18 cellular contexts compared by ENCODE assay signal in genomic region chr14:86574026-86574777, GRCh38.
DNase-seq lines count a peak whose midpoint lies in the region; ATAC-seq, FAIRE-seq and TF ChIP-seq lines count a peak whose summit lies in the region.
"Had no signal": no experiment of that assay in that cellular context is flagged by ENCODE, and none has a peak within 500 bp of the region (broad histone marks: within the 10 kb centered on the region; RNA-seq: fewer than 3 reads in every experiment).

No MANE protein-coding gene starts in this region.

- TF ChIP-seq CTCF in MCF 10A (IDR thresholded peaks at IDR 0.05; ENCODE audit: unreplicated experiment) (no peak), mammary epithelial cell (conservative IDR thresholded peaks at IDR 0.05 in 1 of 2, IDR thresholded peaks at IDR 0.05 in 1 of 2; ENCODE audit: extremely low read depth in 1 of 2, insufficient read depth in 1 of 2, low read depth in 1 of 2, low read length in 2 of 2) (no peak), fibroblast of mammary gland (conservative IDR thresholded peaks at IDR 0.05; ENCODE audit: control insufficient read depth, insufficient read depth, low read depth, low read length) (no peak)

- H3K4me2 ChIP-seq in mammary epithelial cell (ENCODE audit: insufficient read depth, low read depth, low read length), result no peak overlapping the region

- WGBS in mammary epithelial cell (ENCODE audit: low coverage, missing lambda C conversion rate), result 64% methylated on average over 10 of the region's 10 CpGs
- 68 to 75% (median 74%) methylated on average over 10 of the region's 10 CpGs for WGBS in small intestine, 3 donors

- H3K36me3 ChIP-seq in mammary epithelial cell (ENCODE audit: insufficient read depth, low read length) (no peaks in the 10 kb centered on the region), SJSA1 (no peaks in the 10 kb centered on the region), small intestine (ENCODE audit: control insufficient read depth in 2 of 2, insufficient read depth in 2 of 2, low read length in 2 of 2) (no peaks in the 10 kb centered on the region)

- H3K9me3 Mint-ChIP-seq in MCF 10A (ENCODE audit: unreplicated experiment), result no peaks in the 10 kb centered on the region
- peaks cover 17% of the 10 kb centered on the region for H3K9me3 Mint-ChIP-seq in activated T-cell treated with anti-CD3 and anti-CD28 coated beads, Interleukin-2, amount 50 U/mL, for 4 hours
- peaks cover 8% of the 10 kb centered on the region for H3K9me3 Mint-ChIP-seq in activated naive CD8-positive, alpha-beta T cell treated with anti-CD3 and anti-CD28 coated beads for 36 hours

- BruUV-seq in MCF 10A (replicated peaks; lab: Mats Ljungman, UMichigan) (no TSS peak), mammary epithelial cell (replicated peaks; lab: Mats Ljungman, UMichigan) (no TSS peak)

- no peaks in the 10 kb centered on the region for H3K27me3 Mint-ChIP-seq in MCF 10A (ENCODE audit: insufficient read depth, unreplicated experiment)
- H3K27me3 Mint-ChIP-seq in activated T-cell treated with anti-CD3 and anti-CD28 coated beads, Interleukin-2, amount 50 U/mL, for 4 hours (ENCODE audit: low read depth), result no peaks in the 10 kb centered on the region
- H3K27me3 Mint-ChIP-seq in activated naive CD8-positive, alpha-beta T cell treated with anti-CD3 and anti-CD28 coated beads for 36 hours, result no peaks in the 10 kb centered on the region

- H3K4me3 Mint-ChIP-seq in MCF 10A (ENCODE audit: unreplicated experiment), result no peak overlapping the region
- H3K4me3 Mint-ChIP-seq in activated T-cell treated with anti-CD3 and anti-CD28 coated beads, Interleukin-2, amount 50 U/mL, for 4 hours, result no peak overlapping the region
- H3K4me3 Mint-ChIP-seq in activated naive CD8-positive, alpha-beta T cell treated with anti-CD3 and anti-CD28 coated beads for 36 hours, result no peak overlapping the region
- H3K4me3 Mint-ChIP-seq: natural killer cell had no signal

- POLR2A ChIA-PET in MCF 10A (lab: Yijun Ruan, JAX), result no interaction called here

- CTCF ChIA-PET in MCF 10A (lab: Yijun Ruan, JAX) (no interaction called here), mammary epithelial cell (lab: Charles Lee; ENCODE audit: low non-redundant PET) (no interaction called here)

- H3K27ac ChIP-seq in mammary epithelial cell (ENCODE audit: insufficient read depth, low read depth, low read length) (no peak overlapping the region), SJSA1 (peak overlapping the region; percentile 99), small intestine (ENCODE audit: low read depth in 1 of 2, low read length in 1 of 2) (no peak overlapping the region)
- H3K27ac ChIP-seq: 22Rv1 had no signal

- no peak overlapping the region for H2AFZ ChIP-seq in mammary epithelial cell (ENCODE audit: low read depth, low read length)

- H3K9me3 ChIP-seq in mammary epithelial cell (replicated peaks; ENCODE audit: insufficient read depth, low read length), result no peaks in the 10 kb centered on the region
- H3K9me3 ChIP-seq in SJSA1 (replicated peaks), result no peaks in the 10 kb centered on the region
- H3K9me3 ChIP-seq in small intestine (ENCODE audit: control insufficient read depth, low read depth), result no peaks in the 10 kb centered on the region

- dilution Hi-C loops in mammary epithelial cell (cut with HindIII; ENCODE audit: low sequenced_read_pairs), result no loop called here

- H3K4me3 ChIP-seq in mammary epithelial cell (replicated peaks in 1 of 3; ENCODE audit: insufficient read depth in 1 of 3, low read depth in 2 of 3, low read length in 3 of 3) (no peak overlapping the region), SJSA1 (peak overlapping the region; percentile 5; the same call in 1 of the 2 replicates), fibroblast of mammary gland (ENCODE audit: control insufficient read depth, low read depth, low read length) (no peak overlapping the region), small intestine (ENCODE audit: low read depth in 1 of 2, low read length in 2 of 2) (no peak overlapping the region)

- no peaks in the 10 kb centered on the region for H3K79me2 ChIP-seq in mammary epithelial cell (ENCODE audit: insufficient read depth, low read length)

- H3K27ac Mint-ChIP-seq in MCF 10A (ENCODE audit: low read depth, unreplicated experiment), result no peak overlapping the region
- no peak overlapping the region for H3K27ac Mint-ChIP-seq in activated naive CD8-positive, alpha-beta T cell treated with anti-CD3 and anti-CD28 coated beads for 36 hours
- H3K27ac Mint-ChIP-seq: activated naive CD4-positive, alpha-beta T cell treated with anti-CD3 and anti-CD28 coated beads, Interleukin-2, amount 50 U/mL, for 72 hours; natural killer cell had no signal

- no peaks in the 10 kb centered on the region for H3K27me3 ChIP-seq in mammary epithelial cell (ENCODE audit: insufficient read depth, low read length)
- H3K27me3 ChIP-seq in SJSA1 (replicated peaks), result no peaks in the 10 kb centered on the region
- no peaks in the 10 kb centered on the region for H3K27me3 ChIP-seq in small intestine (ENCODE audit: control insufficient read depth in 2 of 2, insufficient read depth in 2 of 2, low read length in 2 of 2)

- H3K36me3 Mint-ChIP-seq in MCF 10A (ENCODE audit: insufficient read depth, unreplicated experiment), result no peaks in the 10 kb centered on the region
- H3K36me3 Mint-ChIP-seq in activated T-cell treated with anti-CD3 and anti-CD28 coated beads, Interleukin-2, amount 50 U/mL, for 4 hours (ENCODE audit: insufficient read depth), result no peaks in the 10 kb centered on the region
- H3K36me3 Mint-ChIP-seq in activated naive CD8-positive, alpha-beta T cell treated with anti-CD3 and anti-CD28 coated beads for 36 hours, result no peaks in the 10 kb centered on the region
- H3K36me3 Mint-ChIP-seq: natural killer cell had no signal

- in situ Hi-C loops in mammary epithelial cell (cut with MboI; ENCODE audit: low sequenced_read_pairs in 2 of 2), result no loop called here

- intact Hi-C loops in MCF 10A (cut with micrococcal nuclease), result no loop called here
- intact Hi-C loops in mammary epithelial cell (cut with micrococcal nuclease), result no loop called here

- DNase-seq in MCF 10A (ENCODE audit: unreplicated experiment) (peak; percentile 3), mammary epithelial cell (no peak), SJSA1 (ENCODE audit: low read depth in 1 of 2, low spot score in 2 of 2) (peak; percentile 54 to 90), fibroblast of mammary gland (ENCODE audit: low read depth) (peak; percentile 70), small intestine (no peak), NCI-H187 treated with DMSO at 0.1 percent for 48 hours (lab: John Stamatoyannopoulos, UW) (no peak)
- no peak for DNase-seq in activated T-cell treated with anti-CD3 and anti-CD28 coated beads, Interleukin-2, amount 50 U/mL, for 4 hours
- DNase-seq in activated naive CD8-positive, alpha-beta T cell treated with anti-CD3 and anti-CD28 coated beads for 36 hours, result no peak
- DNase-seq: activated CD4-positive, alpha-beta T cell treated with anti-CD3 and anti-CD28 coated beads for 1 hour; central memory CD4-positive, alpha-beta T cell; GDM1; natural killer cell; NCI-H2171; stimulated activated CD4-positive, alpha-beta T cell treated with anti-CD3 and anti-CD28 coated beads, Interleukin-2, amount 100 ng/mL, for 24 hours had no signal

- no peak overlapping the region for H3K9ac ChIP-seq in mammary epithelial cell (ENCODE audit: insufficient read depth, low read length)

- H3K4me1 Mint-ChIP-seq in MCF 10A (ENCODE audit: insufficient read depth, unreplicated experiment), result peaks cover 6% of the 10 kb centered on the region
- no peaks in the 10 kb centered on the region for H3K4me1 Mint-ChIP-seq in activated T-cell treated with anti-CD3 and anti-CD28 coated beads, Interleukin-2, amount 50 U/mL, for 4 hours (ENCODE audit: low read depth)
- no peaks in the 10 kb centered on the region for H3K4me1 Mint-ChIP-seq in activated naive CD8-positive, alpha-beta T cell treated with anti-CD3 and anti-CD28 coated beads for 36 hours
- H3K4me1 Mint-ChIP-seq: natural killer cell had no signal

- no peak for FAIRE-seq in small intestine (lab: Jason Lieb, UNC)

- H3K4me1 ChIP-seq in mammary epithelial cell (ENCODE audit: insufficient read depth, low read length) (no peaks in the 10 kb centered on the region), SJSA1 (replicated peaks) (peaks cover 31% of the 10 kb centered on the region), small intestine (ENCODE audit: control insufficient read depth in 2 of 2, insufficient read depth in 1 of 2, low read depth in 1 of 2, low read length in 1 of 2) (no peaks in the 10 kb centered on the region)

- no peak for ATAC-seq in activated T-cell treated with anti-CD3 and anti-CD28 coated beads, Interleukin-2, amount 50 U/mL, for 4 hours
- ATAC-seq: activated naive CD4-positive, alpha-beta T cell treated with anti-CD3 and anti-CD28 coated beads, Interleukin-2, amount 50 U/mL, for 72 hours; HCT116; natural killer cell; Right ventricle myocardium inferior had no signal

- no peaks in the 10 kb centered on the region for H4K20me1 ChIP-seq in mammary epithelial cell (ENCODE audit: insufficient read depth, low read length)

Comparison
In these comparisons a context has a peak if more than half of its experiments do, and no peak if none do; other contexts are left out.
1. DNase-seq: peak in MCF 10A (single experiment), SJSA1 (2 of 2) and fibroblast of mammary gland (single experiment); none in mammary epithelial cell (single experiment), small intestine (single experiment), NCI-H187 treated with DMSO at 0.1 percent for 48 hours (single experiment), activated T-cell treated with anti-CD3 and anti-CD28 coated beads, Interleukin-2, amount 50 U/mL, for 4 hours (single experiment) and activated naive CD8-positive, alpha-beta T cell treated with anti-CD3 and anti-CD28 coated beads for 36 hours (single experiment).